23 cellular contexts compared by ENCODE assay signal in the genomic region with DNA sequence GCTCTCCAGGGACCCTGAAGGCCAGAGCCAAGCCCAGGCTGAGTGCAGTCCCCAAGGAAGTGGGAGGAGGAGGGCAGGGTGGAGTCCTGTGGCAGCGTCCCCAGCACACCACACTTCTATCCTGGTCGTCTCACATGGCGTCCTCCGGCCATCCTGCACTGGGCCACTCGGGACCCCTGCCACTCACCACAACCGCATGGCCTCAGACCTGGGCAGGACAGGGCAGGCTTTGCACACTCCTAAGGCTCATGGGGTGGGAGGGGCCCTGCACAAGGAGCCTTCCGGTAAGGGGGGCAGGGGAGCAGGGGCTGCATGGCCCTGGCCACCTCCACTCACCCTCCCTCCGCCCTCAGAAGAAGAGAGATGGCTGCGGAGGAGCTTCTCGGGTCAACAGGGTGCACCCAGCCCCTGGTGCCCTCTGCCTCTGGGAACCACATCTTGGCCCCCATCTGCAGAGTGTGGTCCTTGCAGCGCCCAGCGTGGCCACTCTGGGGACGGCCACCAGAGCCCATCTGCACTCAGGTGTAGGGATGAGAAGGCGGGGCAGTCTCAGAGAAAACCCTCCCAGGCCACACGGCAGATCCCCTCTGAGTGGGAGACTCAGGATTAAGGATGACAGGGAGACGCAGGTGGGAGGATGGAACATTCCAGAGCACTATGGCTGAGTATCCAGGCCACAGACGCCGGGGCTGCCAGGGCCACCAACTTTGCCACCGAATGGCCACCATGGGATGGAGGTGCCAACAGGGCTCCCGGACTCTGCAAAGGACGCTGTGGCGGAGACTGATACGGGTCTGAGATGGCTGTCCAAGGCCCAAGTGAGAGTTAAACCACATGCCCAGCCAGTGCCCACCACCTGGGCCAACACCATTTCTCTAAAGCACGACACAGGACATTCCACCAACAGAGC. TPM values are rescaled to one million over a fixed set of nuclear protein-coding genes. Genes with fewer than 3 reads are reported as not detected.
DNase-seq lines count a peak whose midpoint lies in the region; ATAC-seq, FAIRE-seq and TF ChIP-seq lines count a peak whose summit lies in the region.
"Had no signal": no experiment of that assay in that cellular context is flagged by ENCODE, and none has a peak within 500 bp of the region (broad histone marks: within the 10 kb centered on the region; RNA-seq: fewer than 3 reads in every experiment).

No MANE protein-coding gene starts in this region.

- H3K27ac Mint-ChIP-seq in glutamatergic neuron (ENCODE audit: unreplicated experiment), result no peak overlapping the region
- H3K27ac Mint-ChIP-seq: B cell; naive thymus-derived CD4-positive, alpha-beta T cell; stimulated activated naive B cell treated with anti-CD40 and anti-IgM and Interleukin-4, amounts not matched to agents 10 μg/mL and 1 μg/mL and 100 μg/mL, for 72 hours had no signal

- no peaks in the 10 kb centered on the region for H3K36me3 Mint-ChIP-seq in glutamatergic neuron (ENCODE audit: unreplicated experiment)
- H3K36me3 Mint-ChIP-seq: naive thymus-derived CD4-positive, alpha-beta T cell; stimulated activated naive B cell treated with anti-CD40 and anti-IgM and Interleukin-4, amounts not matched to agents 10 μg/mL and 1 μg/mL and 100 μg/mL, for 72 hours had no signal

- TF ChIP-seq CTCF in D721Med (IDR thresholded peaks at IDR 0.05; ENCODE audit: insufficient read depth, missing control alignments) (no peak), glutamatergic neuron (IDR thresholded peaks at IDR 0.05; ENCODE audit: partially characterized antibody, unreplicated experiment) (no peak)

- no peaks in the 10 kb centered on the region for H3K36me3 ChIP-seq in H7 (replicated peaks; ENCODE audit: control insufficient read depth, insufficient read depth, low read length)
- H3K36me3 ChIP-seq: gastrocnemius medialis, HAP-1, pancreas, tibial nerve had no signal

- peaks cover 3% of the 10 kb centered on the region for H3K4me1 Mint-ChIP-seq in glutamatergic neuron (ENCODE audit: low read depth, unreplicated experiment)
- H3K4me1 Mint-ChIP-seq: B cell; naive thymus-derived CD4-positive, alpha-beta T cell; stimulated activated naive B cell treated with anti-CD40 and anti-IgM and Interleukin-4, amounts not matched to agents 10 μg/mL and 1 μg/mL and 100 μg/mL, for 72 hours had no signal

- H3K9me3 Mint-ChIP-seq in glutamatergic neuron (ENCODE audit: unreplicated experiment), result peaks cover 7% of the 10 kb centered on the region
- H3K9me3 Mint-ChIP-seq: naive thymus-derived CD4-positive, alpha-beta T cell; stimulated activated naive B cell treated with anti-CD40 and anti-IgM and Interleukin-4, amounts not matched to agents 10 μg/mL and 1 μg/mL and 100 μg/mL, for 72 hours had no signal

- DNase-seq in D721Med (ENCODE audit: insufficient read length, low spot score), result peak; percentile 22
- peak; percentile 47 for DNase-seq in H7
- peak; percentile 14 for DNase-seq in glutamatergic neuron
- DNase-seq in stimulated activated CD8-positive, alpha-beta memory T cell treated with anti-CD3 and anti-CD28 coated beads, Interleukin-4, amount 100 ng/mL, for 48 hours, result peak; percentile 9
- DNase-seq: caudate nucleus; DMS79 treated with DMSO at 0.1 percent for 48 hours; gastrocnemius medialis; kidney glomerular epithelial cell; mesendoderm; NCI-H1105; NCI-H510A; stimulated activated naive B cell treated with anti-CD40 and anti-IgM and Interleukin-4, amounts not matched to agents 10 μg/mL and 1 μg/mL and 100 μg/mL, for 72 hours; T-helper 9 cell had no signal

- H3K27me3 Mint-ChIP-seq in glutamatergic neuron (ENCODE audit: unreplicated experiment), result peaks cover 3% of the 10 kb centered on the region

- ATAC-seq in HG02588 (IDR thresholded peaks at IDR 0.05; ENCODE audit: unreplicated experiment) (no peak), HG02884 (IDR thresholded peaks at IDR 0.05; ENCODE audit: unreplicated experiment) (no peak), GM21367 (IDR thresholded peaks at IDR 0.05; ENCODE audit: unreplicated experiment) (no peak)
- ATAC-seq: activated CD4-positive, CD25-positive, alpha-beta regulatory T cell treated with anti-CD3 and anti-CD28 coated beads, Interleukin-2, amount 50 U/mL, for 24 hours; gastrocnemius medialis; naive thymus-derived CD4-positive, alpha-beta T cell; pancreas; stimulated activated naive B cell treated with anti-CD40 and anti-IgM and Interleukin-4, amounts not matched to agents 10 μg/mL and 1 μg/mL and 100 μg/mL, for 72 hours had no signal

- FAIRE-seq in D721Med (lab: Jason Lieb, UNC), result no peak
- FAIRE-seq: pancreas had no signal

- H3K27me3 ChIP-seq in H7 (ENCODE audit: control insufficient read depth, insufficient read depth, low read length), result no peaks in the 10 kb centered on the region
- H3K27me3 ChIP-seq: gastrocnemius medialis, pancreas, tibial nerve had no signal

- H3K4me3 ChIP-seq in H7 (ENCODE audit: insufficient read depth, low read depth, low read length), result no peak overlapping the region
- H3K4me3 ChIP-seq: gastrocnemius medialis, HAP-1, pancreas, SK-N-MC, tibial nerve had no signal

- no peak overlapping the region for H3K4me3 Mint-ChIP-seq in glutamatergic neuron (ENCODE audit: unreplicated experiment)
- H3K4me3 Mint-ChIP-seq: B cell; naive thymus-derived CD4-positive, alpha-beta T cell; stimulated activated naive B cell treated with anti-CD40 and anti-IgM and Interleukin-4, amounts not matched to agents 10 μg/mL and 1 μg/mL and 100 μg/mL, for 72 hours had no signal

RNA-seq across cellular contexts. Expression of gene TPPP, which starts 7.6 kb away (rescaled TPM):
- 0.31 and 0.92 TPM in 2 replicates for total RNA-seq in H7 (2014; rRNA removed; shearing (Covaris generic))
- total RNA-seq in glutamatergic neuron (ENCODE audit: unreplicated experiment), result 44.5 TPM
- total RNA-seq: B cell had no signal

Comparison
In these comparisons a context has a peak if more than half of its experiments do, and no peak if none do; other contexts are left out.
1. RNA of gene TPPP, which starts 7.6 kb away (total RNA-seq): 44.5 TPM in glutamatergic neuron (single experiment); 0.31 to 0.92 TPM in H7; every median in the first group is over 10 times any median in the second.
2. Peak in every context shown above with its lines, with median percentiles within 50 percentile points of each other: DNase-seq.